ENCODE assay signal across 1 cellular context in the genomic region with DNA sequence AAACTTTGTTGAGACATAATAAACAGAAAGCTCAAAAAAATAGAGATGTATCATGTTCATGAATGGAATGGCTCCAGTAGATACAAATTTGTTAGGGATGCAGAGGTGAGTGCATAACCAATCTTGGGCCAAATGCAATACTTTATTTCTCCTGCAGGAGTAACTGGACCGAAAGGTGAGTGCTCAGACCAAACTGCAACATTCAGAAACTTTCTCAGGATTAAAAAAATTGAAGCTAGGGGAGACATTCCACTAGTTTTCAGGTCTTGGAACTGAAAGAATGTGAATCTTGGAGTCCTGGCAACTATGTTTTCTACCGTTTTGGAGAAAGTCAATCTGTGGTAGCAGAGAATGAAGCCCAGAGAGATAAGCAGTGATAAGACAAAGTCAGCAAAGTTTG.
TF ChIP-seq lines count a peak whose summit lies in the region.

No MANE protein-coding gene starts in this region.

TF ChIP-seq in GM23338, 12 proteins besides CTCF, POLR2A, EP300 and RAD21 (continued from another document):
- TF ChIP-seq, protein P1, sequence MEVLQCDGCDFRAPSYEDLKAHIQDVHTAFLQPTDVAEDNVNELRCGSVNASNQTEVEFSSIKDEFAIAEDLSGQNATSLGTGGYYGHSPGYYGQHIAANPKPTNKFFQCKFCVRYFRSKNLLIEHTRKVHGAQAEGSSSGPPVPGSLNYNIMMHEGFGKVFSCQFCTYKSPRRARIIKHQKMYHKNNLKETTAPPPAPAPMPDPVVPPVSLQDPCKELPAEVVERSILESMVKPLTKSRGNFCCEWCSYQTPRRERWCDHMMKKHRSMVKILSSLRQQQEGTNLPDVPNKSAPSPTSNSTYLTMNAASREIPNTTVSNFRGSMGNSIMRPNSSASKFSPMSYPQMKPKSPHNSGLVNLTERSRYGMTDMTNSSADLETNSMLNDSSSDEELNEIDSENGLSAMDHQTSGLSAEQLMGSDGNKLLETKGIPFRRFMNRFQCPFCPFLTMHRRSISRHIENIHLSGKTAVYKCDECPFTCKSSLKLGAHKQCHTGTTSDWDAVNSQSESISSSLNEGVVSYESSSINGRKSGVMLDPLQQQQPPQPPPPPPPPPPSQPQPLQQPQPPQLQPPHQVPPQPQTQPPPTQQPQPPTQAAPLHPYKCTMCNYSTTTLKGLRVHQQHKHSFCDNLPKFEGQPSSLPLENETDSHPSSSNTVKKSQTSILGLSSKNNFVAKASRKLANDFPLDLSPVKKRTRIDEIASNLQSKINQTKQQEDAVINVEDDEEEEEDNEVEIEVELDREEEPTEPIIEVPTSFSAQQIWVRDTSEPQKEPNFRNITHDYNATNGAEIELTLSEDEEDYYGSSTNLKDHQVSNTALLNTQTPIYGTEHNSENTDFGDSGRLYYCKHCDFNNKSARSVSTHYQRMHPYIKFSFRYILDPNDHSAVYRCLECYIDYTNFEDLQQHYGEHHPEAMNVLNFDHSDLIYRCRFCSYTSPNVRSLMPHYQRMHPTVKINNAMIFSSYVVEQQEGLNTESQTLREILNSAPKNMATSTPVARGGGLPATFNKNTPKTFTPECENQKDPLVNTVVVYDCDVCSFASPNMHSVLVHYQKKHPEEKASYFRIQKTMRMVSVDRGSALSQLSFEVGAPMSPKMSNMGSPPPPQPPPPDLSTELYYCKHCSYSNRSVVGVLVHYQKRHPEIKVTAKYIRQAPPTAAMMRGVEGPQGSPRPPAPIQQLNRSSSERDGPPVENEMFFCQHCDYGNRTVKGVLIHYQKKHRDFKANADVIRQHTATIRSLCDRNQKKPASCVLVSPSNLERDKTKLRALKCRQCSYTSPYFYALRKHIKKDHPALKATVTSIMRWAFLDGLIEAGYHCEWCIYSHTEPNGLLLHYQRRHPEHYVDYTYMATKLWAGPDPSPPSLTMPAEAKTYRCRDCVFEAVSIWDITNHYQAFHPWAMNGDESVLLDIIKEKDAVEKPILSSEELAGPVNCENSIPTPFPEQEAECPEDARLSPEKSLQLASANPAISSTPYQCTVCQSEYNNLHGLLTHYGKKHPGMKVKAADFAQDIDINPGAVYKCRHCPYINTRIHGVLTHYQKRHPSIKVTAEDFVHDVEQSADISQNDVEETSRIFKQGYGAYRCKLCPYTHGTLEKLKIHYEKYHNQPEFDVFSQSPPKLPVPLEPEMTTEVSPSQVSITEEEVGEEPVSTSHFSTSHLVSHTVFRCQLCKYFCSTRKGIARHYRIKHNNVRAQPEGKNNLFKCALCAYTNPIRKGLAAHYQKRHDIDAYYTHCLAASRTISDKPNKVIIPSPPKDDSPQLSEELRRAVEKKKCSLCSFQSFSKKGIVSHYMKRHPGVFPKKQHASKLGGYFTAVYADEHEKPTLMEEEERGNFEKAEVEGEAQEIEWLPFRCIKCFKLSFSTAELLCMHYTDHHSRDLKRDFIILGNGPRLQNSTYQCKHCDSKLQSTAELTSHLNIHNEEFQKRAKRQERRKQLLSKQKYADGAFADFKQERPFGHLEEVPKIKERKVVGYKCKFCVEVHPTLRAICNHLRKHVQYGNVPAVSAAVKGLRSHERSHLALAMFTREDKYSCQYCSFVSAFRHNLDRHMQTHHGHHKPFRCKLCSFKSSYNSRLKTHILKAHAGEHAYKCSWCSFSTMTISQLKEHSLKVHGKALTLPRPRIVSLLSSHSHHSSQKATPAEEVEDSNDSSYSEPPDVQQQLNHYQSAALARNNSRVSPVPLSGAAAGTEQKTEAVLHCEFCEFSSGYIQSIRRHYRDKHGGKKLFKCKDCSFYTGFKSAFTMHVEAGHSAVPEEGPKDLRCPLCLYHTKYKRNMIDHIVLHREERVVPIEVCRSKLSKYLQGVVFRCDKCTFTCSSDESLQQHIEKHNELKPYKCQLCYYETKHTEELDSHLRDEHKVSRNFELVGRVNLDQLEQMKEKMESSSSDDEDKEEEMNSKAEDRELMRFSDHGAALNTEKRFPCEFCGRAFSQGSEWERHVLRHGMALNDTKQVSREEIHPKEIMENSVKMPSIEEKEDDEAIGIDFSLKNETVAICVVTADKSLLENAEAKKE (CRISPR knock-in tag; IDR thresholded peaks at IDR 0.05): no peak
- no peak for TF ChIP-seq NANOG (IDR thresholded peaks at IDR 0.05; ENCODE audit: borderline replicate concordance)
- TF ChIP-seq, protein P2, sequence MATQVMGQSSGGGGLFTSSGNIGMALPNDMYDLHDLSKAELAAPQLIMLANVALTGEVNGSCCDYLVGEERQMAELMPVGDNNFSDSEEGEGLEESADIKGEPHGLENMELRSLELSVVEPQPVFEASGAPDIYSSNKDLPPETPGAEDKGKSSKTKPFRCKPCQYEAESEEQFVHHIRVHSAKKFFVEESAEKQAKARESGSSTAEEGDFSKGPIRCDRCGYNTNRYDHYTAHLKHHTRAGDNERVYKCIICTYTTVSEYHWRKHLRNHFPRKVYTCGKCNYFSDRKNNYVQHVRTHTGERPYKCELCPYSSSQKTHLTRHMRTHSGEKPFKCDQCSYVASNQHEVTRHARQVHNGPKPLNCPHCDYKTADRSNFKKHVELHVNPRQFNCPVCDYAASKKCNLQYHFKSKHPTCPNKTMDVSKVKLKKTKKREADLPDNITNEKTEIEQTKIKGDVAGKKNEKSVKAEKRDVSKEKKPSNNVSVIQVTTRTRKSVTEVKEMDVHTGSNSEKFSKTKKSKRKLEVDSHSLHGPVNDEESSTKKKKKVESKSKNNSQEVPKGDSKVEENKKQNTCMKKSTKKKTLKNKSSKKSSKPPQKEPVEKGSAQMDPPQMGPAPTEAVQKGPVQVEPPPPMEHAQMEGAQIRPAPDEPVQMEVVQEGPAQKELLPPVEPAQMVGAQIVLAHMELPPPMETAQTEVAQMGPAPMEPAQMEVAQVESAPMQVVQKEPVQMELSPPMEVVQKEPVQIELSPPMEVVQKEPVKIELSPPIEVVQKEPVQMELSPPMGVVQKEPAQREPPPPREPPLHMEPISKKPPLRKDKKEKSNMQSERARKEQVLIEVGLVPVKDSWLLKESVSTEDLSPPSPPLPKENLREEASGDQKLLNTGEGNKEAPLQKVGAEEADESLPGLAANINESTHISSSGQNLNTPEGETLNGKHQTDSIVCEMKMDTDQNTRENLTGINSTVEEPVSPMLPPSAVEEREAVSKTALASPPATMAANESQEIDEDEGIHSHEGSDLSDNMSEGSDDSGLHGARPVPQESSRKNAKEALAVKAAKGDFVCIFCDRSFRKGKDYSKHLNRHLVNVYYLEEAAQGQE (IDR thresholded peaks at IDR 0.05; ENCODE audit: unreplicated experiment): no peak
